In the genomic region with DNA sequence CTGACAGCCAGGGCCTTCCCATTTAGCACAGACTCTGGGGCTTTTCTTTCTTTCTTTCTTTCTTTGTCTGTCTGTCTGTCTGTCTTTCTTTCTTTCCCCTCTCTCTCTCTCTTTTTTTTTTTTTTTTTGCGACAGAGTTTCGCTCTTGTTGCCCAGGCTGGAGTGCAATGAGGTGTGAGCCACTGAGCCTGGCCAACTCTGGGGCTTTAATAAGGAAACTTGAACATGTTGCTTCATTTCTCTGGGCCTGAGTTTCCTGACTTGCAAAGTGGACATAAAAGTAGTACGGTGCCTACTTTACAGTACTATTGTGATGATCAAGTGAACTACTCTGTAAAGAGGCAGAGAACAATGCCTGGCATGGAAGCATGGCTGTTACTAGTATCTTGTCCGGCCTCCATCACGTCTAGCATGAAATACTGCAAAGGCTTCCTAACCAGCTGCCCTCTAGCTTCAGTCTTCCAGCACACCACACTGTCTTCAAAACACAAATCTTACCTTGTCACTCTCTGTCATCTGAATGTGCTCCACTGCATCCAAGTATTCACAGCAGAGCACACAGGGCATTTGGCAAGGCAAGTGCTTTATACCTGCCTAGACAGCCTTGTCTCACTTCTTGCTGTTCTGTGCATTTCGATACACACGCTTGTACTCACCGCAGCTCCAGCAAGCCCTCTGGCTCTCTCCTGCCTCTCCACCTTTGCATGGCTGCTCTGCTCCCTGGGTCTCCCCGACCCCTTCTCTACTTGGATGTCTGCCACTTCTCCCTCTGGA, we compare ENCODE assay signal across 16 cellular contexts.
A peak's percentile ranks its signal among the peaks of the same experiment; 100 is the strongest.
DNase-seq lines count a peak whose midpoint lies in the region; ATAC-seq, FAIRE-seq and TF ChIP-seq lines count a peak whose summit lies in the region.
"Had no signal": no experiment of that assay in that cellular context is flagged by ENCODE, and none has a peak within 500 bp of the region (broad histone marks: within the 10 kb centered on the region; RNA-seq: fewer than 3 reads in every experiment).

No MANE protein-coding gene starts in this region.

- H3K27ac Mint-ChIP-seq in T-helper 2 cell treated with Interferon-gamma antibody and Interleukin-4, amounts not matched to agents 5 μg/mL and 100 μg/mL, for 36 hours = peak overlapping the region; percentile 82
- H3K27ac Mint-ChIP-seq in dendritic cell treated with granulocyte-macrophage colony-stimulating factor and Interleukin-4, amounts not matched to agents 40 ng/mL and 50 ng/mL, for 4 days = peak overlapping the region; percentile 73
- H3K27ac Mint-ChIP-seq: stimulated activated memory B cell treated with anti-CD40 and anti-IgM and Interleukin-4, amounts not matched to agents 10 μg/mL and 1 μg/mL and 100 μg/mL, for 72 hours had no signal

- no peak for ATAC-seq in left colon
- ATAC-seq: stimulated activated memory B cell treated with anti-CD40 and anti-IgM and Interleukin-4, amounts not matched to agents 10 μg/mL and 1 μg/mL and 100 μg/mL, for 72 hours had no signal

- H3K27ac ChIP-seq in parathyroid adenoma (peak overlapping the region; percentile 92), hepatocyte (no peak overlapping the region)
- H3K27ac ChIP-seq: ovary, upper lobe of left lung had no signal

- no peak for DNase-seq in T-helper 2 cell treated with Interferon-gamma antibody and Interleukin-4, amounts not matched to agents 5 μg/mL and 100 μg/mL, for 36 hours (ENCODE audit: low spot score)
- DNase-seq in T-helper 2 cell (no peak), GM12891 (ENCODE audit: insufficient read length, low spot score) (no peak), SW 1271 (lab: John Stamatoyannopoulos, UW) (no peak), hepatocyte (ENCODE audit: low spot score) (no peak), left colon (no peak)
- DNase-seq: Caco-2, HCEC 1CT, mesendoderm, ovary, upper lobe of left lung had no signal

- intact Hi-C loops in dendritic cell treated with granulocyte-macrophage colony-stimulating factor and Interleukin-4, amounts not matched to agents 40 ng/mL and 50 ng/mL, for 4 days (cut with micrococcal nuclease) = no loop called here
- intact Hi-C loops in left colon (cut with DNase I, micrococcal nuclease) = no loop called here

- H3K36me3 Mint-ChIP-seq in T-helper 2 cell treated with Interferon-gamma antibody and Interleukin-4, amounts not matched to agents 5 μg/mL and 100 μg/mL, for 36 hours (ENCODE audit: low read depth) = no peaks in the 10 kb centered on the region
- H3K36me3 Mint-ChIP-seq in dendritic cell treated with granulocyte-macrophage colony-stimulating factor and Interleukin-4, amounts not matched to agents 40 ng/mL and 50 ng/mL, for 4 days (ENCODE audit: low read depth) = no peaks in the 10 kb centered on the region
- H3K36me3 Mint-ChIP-seq: stimulated activated memory B cell treated with anti-CD40 and anti-IgM and Interleukin-4, amounts not matched to agents 10 μg/mL and 1 μg/mL and 100 μg/mL, for 72 hours had no signal

- no peaks in the 10 kb centered on the region for H3K9me3 ChIP-seq in parathyroid adenoma (ENCODE audit: control insufficient read depth, low read length)
- no peaks in the 10 kb centered on the region for H3K9me3 ChIP-seq in hepatocyte (ENCODE audit: low read depth)
- H3K9me3 ChIP-seq: Caco-2, ovary, upper lobe of left lung had no signal

- peaks cover 55% of the 10 kb centered on the region for H3K4me1 Mint-ChIP-seq in T-helper 2 cell treated with Interferon-gamma antibody and Interleukin-4, amounts not matched to agents 5 μg/mL and 100 μg/mL, for 36 hours (ENCODE audit: low read depth)
- H3K4me1 Mint-ChIP-seq in dendritic cell treated with granulocyte-macrophage colony-stimulating factor and Interleukin-4, amounts not matched to agents 40 ng/mL and 50 ng/mL, for 4 days (ENCODE audit: low read depth) = peaks cover 57% of the 10 kb centered on the region

- 86% methylated on average over 9 of the region's 9 CpGs for WGBS in hepatocyte (ENCODE audit: low lambda C conversion rate, missing lambda C conversion rate)

- H3K9me3 Mint-ChIP-seq in T-helper 2 cell treated with Interferon-gamma antibody and Interleukin-4, amounts not matched to agents 5 μg/mL and 100 μg/mL, for 36 hours = no peaks in the 10 kb centered on the region
- H3K9me3 Mint-ChIP-seq in dendritic cell treated with granulocyte-macrophage colony-stimulating factor and Interleukin-4, amounts not matched to agents 40 ng/mL and 50 ng/mL, for 4 days = no peaks in the 10 kb centered on the region
- H3K9me3 Mint-ChIP-seq: stimulated activated memory B cell treated with anti-CD40 and anti-IgM and Interleukin-4, amounts not matched to agents 10 μg/mL and 1 μg/mL and 100 μg/mL, for 72 hours had no signal

- no peak overlapping the region for H3K9ac ChIP-seq in parathyroid adenoma

- H3K4me3 ChIP-seq in parathyroid adenoma (ENCODE audit: low read depth, low read length) = no peak overlapping the region
- H3K4me3 ChIP-seq in hepatocyte = no peak overlapping the region
- H3K4me3 ChIP-seq: ovary, smooth muscle cell, upper lobe of left lung had no signal

- TF ChIP-seq POLR2A in GM12891 (IDR thresholded peaks at IDR 0.05; ENCODE audit: low read depth, low read length) = no peak

- H3K9me2 ChIP-seq in hepatocyte (replicated peaks; ENCODE audit: insufficient read depth) = no peaks in the 10 kb centered on the region

- H3K27me3 Mint-ChIP-seq in T-helper 2 cell treated with Interferon-gamma antibody and Interleukin-4, amounts not matched to agents 5 μg/mL and 100 μg/mL, for 36 hours (ENCODE audit: low read depth) = no peaks in the 10 kb centered on the region
- peaks cover 10% of the 10 kb centered on the region for H3K27me3 Mint-ChIP-seq in dendritic cell treated with granulocyte-macrophage colony-stimulating factor and Interleukin-4, amounts not matched to agents 40 ng/mL and 50 ng/mL, for 4 days
- H3K27me3 Mint-ChIP-seq: stimulated activated memory B cell treated with anti-CD40 and anti-IgM and Interleukin-4, amounts not matched to agents 10 μg/mL and 1 μg/mL and 100 μg/mL, for 72 hours had no signal

- H2AFZ ChIP-seq in parathyroid adenoma (peak overlapping the region; percentile 61), hepatocyte (no peak overlapping the region)

- H3K36me3 ChIP-seq in parathyroid adenoma (ENCODE audit: control insufficient read depth, insufficient read depth, low read length) = no peaks in the 10 kb centered on the region
- H3K36me3 ChIP-seq in hepatocyte (replicated peaks; ENCODE audit: insufficient read depth, low read depth) = no peaks in the 10 kb centered on the region
- H3K36me3 ChIP-seq: ovary, upper lobe of left lung had no signal

- peak overlapping the region; percentile 31 for H3K4me3 Mint-ChIP-seq in T-helper 2 cell treated with Interferon-gamma antibody and Interleukin-4, amounts not matched to agents 5 μg/mL and 100 μg/mL, for 36 hours
- H3K4me3 Mint-ChIP-seq in dendritic cell treated with granulocyte-macrophage colony-stimulating factor and Interleukin-4, amounts not matched to agents 40 ng/mL and 50 ng/mL, for 4 days = no peak overlapping the region
- H3K4me3 Mint-ChIP-seq: stimulated activated memory B cell treated with anti-CD40 and anti-IgM and Interleukin-4, amounts not matched to agents 10 μg/mL and 1 μg/mL and 100 μg/mL, for 72 hours had no signal

- no peaks in the 10 kb centered on the region for H3K27me3 ChIP-seq in parathyroid adenoma (ENCODE audit: control insufficient read depth, insufficient read depth, low read length)
- H3K27me3 ChIP-seq in hepatocyte = no peaks in the 10 kb centered on the region
- H3K27me3 ChIP-seq: ovary, upper lobe of left lung had no signal

- no peaks in the 10 kb centered on the region for H4K20me1 ChIP-seq in hepatocyte (ENCODE audit: insufficient read depth, poor library complexity, severe bottlenecking)

- H3K4me1 ChIP-seq in parathyroid adenoma (peaks cover 56% of the 10 kb centered on the region), hepatocyte (ENCODE audit: insufficient read depth) (peaks cover 7% of the 10 kb centered on the region)
- H3K4me1 ChIP-seq: Caco-2 had no signal

- no peak for TF ChIP-seq CTCF in parathyroid adenoma (IDR thresholded peaks at IDR 0.05)
- TF ChIP-seq CTCF in hepatocyte (IDR thresholded peaks at IDR 0.05; ENCODE audit: poor library complexity) = no peak

- H3K79me2 ChIP-seq in parathyroid adenoma (no peaks in the 10 kb centered on the region), hepatocyte (no peaks in the 10 kb centered on the region)

- peak; percentile 52 for FAIRE-seq in GM12891 (lab: Jason Lieb, UNC)
- FAIRE-seq: islet of Langerhans had no signal

- H3K4me2 ChIP-seq in parathyroid adenoma (ENCODE audit: low read length) (no peak overlapping the region), hepatocyte (no peak overlapping the region)
- H3K4me2 ChIP-seq: smooth muscle cell had no signal

TF ChIP-seq in GM12891, 5 proteins besides CTCF, POLR2A, EP300 and RAD21:
- TF ChIP-seq POLR2AphosphoS5 (IDR thresholded peaks at IDR 0.05; ENCODE audit: low read depth, low read length) (no peak), PAX5 (IDR thresholded peaks at IDR 0.05; ENCODE audit: insufficient read depth, low read length, severe bottlenecking) (no peak), POU2F2 (IDR thresholded peaks at IDR 0.05; ENCODE audit: low read depth, low read length) (no peak), SPI1 (IDR thresholded peaks at IDR 0.05; ENCODE audit: low read depth, low read length) (no peak), TAF1 (IDR thresholded peaks at IDR 0.05; ENCODE audit: low read depth, low read length) (no peak)
